1 cellular context compared by ENCODE assay signal in the genomic region with DNA sequence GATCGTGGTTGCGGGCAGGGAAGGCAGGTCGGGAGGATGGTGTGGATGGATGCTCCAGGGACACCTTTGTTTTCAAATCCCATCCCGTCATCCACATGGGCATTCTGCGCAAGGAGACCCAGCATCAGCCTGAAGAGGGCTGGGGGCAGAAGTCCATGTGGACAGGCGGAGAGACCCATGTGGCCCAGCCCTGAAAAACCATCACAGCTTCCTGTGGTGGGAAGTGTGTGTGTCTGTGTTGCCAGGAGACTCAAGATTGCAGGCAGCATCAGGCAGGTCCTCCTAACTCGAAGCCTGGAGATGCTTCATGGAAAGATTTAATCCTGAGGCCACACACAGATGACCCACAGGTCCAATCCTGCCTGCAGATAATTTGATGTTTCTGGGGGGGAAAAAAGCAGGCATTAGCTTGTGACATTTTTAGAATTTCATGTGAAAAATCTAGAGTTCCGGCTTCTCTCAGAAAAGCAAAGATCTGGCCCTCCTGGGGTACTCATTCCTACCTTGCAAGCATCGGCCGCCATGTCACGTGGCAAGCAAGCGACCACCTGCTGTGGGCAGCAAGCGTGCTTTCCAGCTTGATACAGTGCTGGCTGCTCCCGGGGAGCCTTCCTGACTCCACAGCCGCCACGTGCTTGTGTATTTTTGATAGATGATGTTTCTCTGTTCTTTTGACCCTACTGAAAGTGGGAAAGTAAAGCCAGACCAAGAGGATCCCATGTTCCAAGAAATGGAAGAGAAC.
TF ChIP-seq lines count a peak whose summit lies in the region.

No MANE protein-coding gene starts in this region.

TF ChIP-seq in GM23338, 12 proteins besides CTCF, POLR2A, EP300 and RAD21:
- TF ChIP-seq EZH2 (IDR thresholded peaks at IDR 0.05; ENCODE audit: low read depth, unreplicated experiment) (no peak), ZNF114 (CRISPR knock-in tag; IDR thresholded peaks at IDR 0.05) (no peak), JUNB (IDR thresholded peaks at IDR 0.05; ENCODE audit: unreplicated experiment) (no peak), ZNF331 (CRISPR knock-in tag; IDR thresholded peaks at IDR 0.05; ENCODE audit: low read depth) (no peak), POLR2AphosphoS5 (IDR thresholded peaks at IDR 0.05; ENCODE audit: low read depth) (no peak), EZH2phosphoT487 (IDR thresholded peaks at IDR 0.05; ENCODE audit: unreplicated experiment) (no peak), CREB1 (CRISPR knock-in tag; IDR thresholded peaks at IDR 0.05; ENCODE audit: low read depth) (no peak), NANOG (IDR thresholded peaks at IDR 0.05; ENCODE audit: borderline replicate concordance) (no peak), REST (IDR thresholded peaks at IDR 0.05; ENCODE audit: unreplicated experiment) (no peak), ZNF462 (CRISPR knock-in tag; IDR thresholded peaks at IDR 0.05) (no peak), STAT1 (IDR thresholded peaks at IDR 0.05; ENCODE audit: unreplicated experiment) (no peak)
- TF ChIP-seq, protein P1, sequence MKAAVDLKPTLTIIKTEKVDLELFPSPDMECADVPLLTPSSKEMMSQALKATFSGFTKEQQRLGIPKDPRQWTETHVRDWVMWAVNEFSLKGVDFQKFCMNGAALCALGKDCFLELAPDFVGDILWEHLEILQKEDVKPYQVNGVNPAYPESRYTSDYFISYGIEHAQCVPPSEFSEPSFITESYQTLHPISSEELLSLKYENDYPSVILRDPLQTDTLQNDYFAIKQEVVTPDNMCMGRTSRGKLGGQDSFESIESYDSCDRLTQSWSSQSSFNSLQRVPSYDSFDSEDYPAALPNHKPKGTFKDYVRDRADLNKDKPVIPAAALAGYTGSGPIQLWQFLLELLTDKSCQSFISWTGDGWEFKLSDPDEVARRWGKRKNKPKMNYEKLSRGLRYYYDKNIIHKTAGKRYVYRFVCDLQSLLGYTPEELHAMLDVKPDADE (IDR thresholded peaks at IDR 0.05) = no peak
